Comparison of ENCODE assay signal across 10 cellular contexts in the genomic region with DNA sequence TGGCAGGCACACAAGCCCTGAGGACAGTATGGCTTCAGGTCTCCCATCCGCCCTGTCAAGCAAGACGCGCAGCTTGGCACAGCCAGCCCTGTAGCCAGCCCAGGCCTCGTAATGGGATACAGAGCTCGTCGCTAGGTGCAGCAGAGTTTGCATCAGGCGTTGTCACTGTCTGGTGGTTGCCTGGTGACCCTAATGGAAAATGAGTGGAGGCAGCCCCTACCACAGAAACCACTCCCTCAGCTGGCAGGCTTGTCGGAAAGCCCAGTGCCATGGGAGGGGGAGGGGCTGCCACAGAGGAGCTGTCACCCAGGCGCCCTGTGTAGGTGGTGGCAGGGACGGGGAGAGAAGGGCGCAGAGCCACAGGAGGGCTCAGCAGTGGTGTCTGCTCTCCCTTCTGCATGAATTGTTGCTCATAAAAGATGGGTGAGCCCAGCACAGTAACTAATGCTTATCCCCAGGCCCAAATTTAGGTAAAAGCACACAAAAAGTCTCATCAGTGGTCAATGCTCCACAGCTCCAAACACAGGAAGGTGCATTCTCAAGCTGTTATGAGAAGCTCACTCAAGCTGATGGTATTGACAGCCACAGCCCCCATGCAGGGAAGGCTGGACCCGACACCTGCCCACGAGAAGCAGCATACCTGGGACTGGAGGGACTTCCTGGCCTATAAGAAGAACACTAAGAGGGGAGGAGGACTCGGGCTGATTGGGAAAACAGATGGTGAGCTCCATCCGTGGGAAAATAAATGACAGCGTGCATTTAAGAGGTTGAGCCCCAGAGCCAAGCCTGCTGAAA.
DNase-seq lines count a peak whose midpoint lies in the region; ATAC-seq and TF ChIP-seq lines count a peak whose summit lies in the region.
"Had no signal": no experiment of that assay in that cellular context is flagged by ENCODE, and none has a peak within 500 bp of the region (broad histone marks: within the 10 kb centered on the region; RNA-seq: fewer than 3 reads in every experiment).

No MANE protein-coding gene starts in this region.

- H2BK5ac ChIP-seq in neuronal stem cell (ENCODE audit: low read length), result no peak overlapping the region

- H3K27me3 ChIP-seq in neuronal stem cell (ENCODE audit: control insufficient read depth in 3 of 3, insufficient read depth in 3 of 3, low read depth in 1 of 3, low read length in 3 of 3), result no peaks in the 10 kb centered on the region
- H3K27me3 ChIP-seq in mammary epithelial cell (ENCODE audit: insufficient read depth, low read length), result no peaks in the 10 kb centered on the region
- H3K27me3 ChIP-seq: adrenal gland, neutrophil had no signal

- intact Hi-C loops in activated T-helper 2 cell treated with anti-CD3 and anti-CD28 coated beads, Interferon-gamma antibody, Interleukin-2, Interleukin-4, amounts not matched to agents 10 μg/mL and 5 μg/mL and 100 μg/mL, durations not matched to agents 14 hours and 24 hours and 36 hours (cut with micrococcal nuclease), result loop anchor here (1.0 to 5.0 kb wide), 6 partner anchors 9 to 133 kb away; no protein-coding TSS in a partner anchor
- intact Hi-C loops in mammary epithelial cell (cut with micrococcal nuclease), result no loop called here

- DNase-seq in NCI-H69 (lab: John Stamatoyannopoulos, UW) (peak; percentile 98), neuronal stem cell (ENCODE audit: low spot score) (no peak), SKM-1 treated with dmso at 0.1 percent for 144 hours (lab: John Stamatoyannopoulos, UW; ENCODE audit: unreplicated experiment) (no peak), ureter (ENCODE audit: low spot score) (no peak), NOMO-1 (lab: John Stamatoyannopoulos, UW; ENCODE audit: unreplicated experiment in 2 of 2) (no peak), mammary epithelial cell (no peak)
- DNase-seq in activated T-helper 2 cell treated with anti-CD3 and anti-CD28 coated beads, Interferon-gamma antibody, Interleukin-2, Interleukin-4, amounts not matched to agents 10 μg/mL and 5 μg/mL and 100 μg/mL, durations not matched to agents 14 hours and 24 hours and 36 hours (ENCODE audit: low spot score), result peak; percentile 66

- in situ Hi-C loops in mammary epithelial cell (cut with MboI; ENCODE audit: low sequenced_read_pairs in 2 of 2), result no loop called here

- peaks cover 7% of the 10 kb centered on the region for H3K9me3 Mint-ChIP-seq in activated T-helper 2 cell treated with anti-CD3 and anti-CD28 coated beads, Interferon-gamma antibody, Interleukin-2, Interleukin-4, amounts not matched to agents 10 μg/mL and 5 μg/mL and 100 μg/mL, durations not matched to agents 14 hours and 24 hours and 36 hours

- no peaks in the 10 kb centered on the region for H3K27me3 Mint-ChIP-seq in activated T-helper 2 cell treated with anti-CD3 and anti-CD28 coated beads, Interferon-gamma antibody, Interleukin-2, Interleukin-4, amounts not matched to agents 10 μg/mL and 5 μg/mL and 100 μg/mL, durations not matched to agents 14 hours and 24 hours and 36 hours (ENCODE audit: low read depth)

- CTCF ChIA-PET in mammary epithelial cell (lab: Charles Lee; ENCODE audit: low non-redundant PET), result no interaction called here

- H4K20me1 ChIP-seq in mammary epithelial cell (ENCODE audit: insufficient read depth, low read length), result no peaks in the 10 kb centered on the region

- no peaks in the 10 kb centered on the region for H3K36me3 Mint-ChIP-seq in activated T-helper 2 cell treated with anti-CD3 and anti-CD28 coated beads, Interferon-gamma antibody, Interleukin-2, Interleukin-4, amounts not matched to agents 10 μg/mL and 5 μg/mL and 100 μg/mL, durations not matched to agents 14 hours and 24 hours and 36 hours (ENCODE audit: low read depth)

- peak overlapping the region; percentile 2 for H3K14ac ChIP-seq in neuronal stem cell (ENCODE audit: low read length)

- H3K4me3 Mint-ChIP-seq in activated T-helper 2 cell treated with anti-CD3 and anti-CD28 coated beads, Interferon-gamma antibody, Interleukin-2, Interleukin-4, amounts not matched to agents 10 μg/mL and 5 μg/mL and 100 μg/mL, durations not matched to agents 14 hours and 24 hours and 36 hours (ENCODE audit: low read depth), result peak overlapping the region; percentile 33

- H3K9ac ChIP-seq in neuronal stem cell (ENCODE audit: low read depth, low read length, poor library complexity) (no peak overlapping the region), mammary epithelial cell (ENCODE audit: insufficient read depth, low read length) (no peak overlapping the region)

- no peak overlapping the region for H4K8ac ChIP-seq in neuronal stem cell (ENCODE audit: low read depth, low read length)

- no peak overlapping the region for H2BK15ac ChIP-seq in neuronal stem cell (ENCODE audit: low read length)

- H3K4ac ChIP-seq in neuronal stem cell (ENCODE audit: low read length), result no peak overlapping the region

- no peak overlapping the region for H2BK12ac ChIP-seq in neuronal stem cell (ENCODE audit: low read length)

- H3K9me3 ChIP-seq in neuronal stem cell (replicated peaks in 1 of 2; ENCODE audit: control insufficient read depth in 2 of 2, insufficient read depth in 1 of 2, low read depth in 1 of 2, low read length in 2 of 2), result no peaks in the 10 kb centered on the region
- no peaks in the 10 kb centered on the region for H3K9me3 ChIP-seq in mammary epithelial cell (replicated peaks; ENCODE audit: insufficient read depth, low read length)
- H3K9me3 ChIP-seq: adrenal gland, neutrophil had no signal

- no peak overlapping the region for H2AFZ ChIP-seq in neuronal stem cell (ENCODE audit: low read length)
- H2AFZ ChIP-seq in mammary epithelial cell (ENCODE audit: low read depth, low read length), result no peak overlapping the region

- H2AK5ac ChIP-seq in neuronal stem cell (ENCODE audit: low read depth, low read length), result no peak overlapping the region

- dilution Hi-C loops in mammary epithelial cell (cut with HindIII; ENCODE audit: low sequenced_read_pairs), result no loop called here

- no peak overlapping the region for H2BK120ac ChIP-seq in neuronal stem cell (ENCODE audit: low read depth, low read length)

- no peaks in the 10 kb centered on the region for H3K79me1 ChIP-seq in neuronal stem cell (ENCODE audit: low read depth, low read length)

- H4K91ac ChIP-seq in neuronal stem cell (ENCODE audit: low read depth, low read length, poor library complexity), result no peak overlapping the region

- H3K4me1 ChIP-seq in neuronal stem cell (ENCODE audit: control insufficient read depth in 2 of 2, insufficient read depth in 1 of 2, low read depth in 1 of 2, low read length in 2 of 2) (peaks cover 15 to 25% of the 10 kb centered on the region in 2 donors), mammary epithelial cell (ENCODE audit: insufficient read depth, low read length) (no peaks in the 10 kb centered on the region)

- peak; percentile 77 for ATAC-seq in GM18909 (IDR thresholded peaks at IDR 0.05; ENCODE audit: poor library complexity, unreplicated experiment)

- peak overlapping the region; percentile 96 for H3K27ac Mint-ChIP-seq in activated T-helper 2 cell treated with anti-CD3 and anti-CD28 coated beads, Interferon-gamma antibody, Interleukin-2, Interleukin-4, amounts not matched to agents 10 μg/mL and 5 μg/mL and 100 μg/mL, durations not matched to agents 14 hours and 24 hours and 36 hours

- H3K23ac ChIP-seq in neuronal stem cell (ENCODE audit: low read depth, low read length, poor library complexity), result no peak overlapping the region

- H3K18ac ChIP-seq in neuronal stem cell (ENCODE audit: low read length), result no peak overlapping the region

- H3K4me3 ChIP-seq in neuronal stem cell (ENCODE audit: low read length in 2 of 2) (no peak overlapping the region), mammary epithelial cell (replicated peaks in 1 of 3; ENCODE audit: insufficient read depth in 1 of 3, low read depth in 2 of 3, low read length in 3 of 3) (no peak overlapping the region)
- H3K4me3 ChIP-seq: adrenal gland had no signal

- WGBS in neuronal stem cell (ENCODE audit: extremely low coverage in 2 of 2, insufficient read length in 2 of 2, insufficient replicate concordance in 1 of 2), 2 donors, result no CpG with 5 or more reads among the region's 16 CpGs
- 94% methylated on average over 13 of the region's 16 CpGs for WGBS in mammary epithelial cell (ENCODE audit: low coverage, missing lambda C conversion rate)

- no peak for TF ChIP-seq CTCF in mammary epithelial cell (conservative IDR thresholded peaks at IDR 0.05 in 1 of 2, IDR thresholded peaks at IDR 0.05 in 1 of 2; ENCODE audit: extremely low read depth in 1 of 2, insufficient read depth in 1 of 2, low read depth in 1 of 2, low read length in 2 of 2)

- H3K4me2 ChIP-seq in neuronal stem cell (ENCODE audit: insufficient read depth, low read length, poor library complexity, severe bottlenecking), result no peak overlapping the region
- no peak overlapping the region for H3K4me2 ChIP-seq in mammary epithelial cell (ENCODE audit: insufficient read depth, low read depth, low read length)

- peaks cover 43% of the 10 kb centered on the region for H3K4me1 Mint-ChIP-seq in activated T-helper 2 cell treated with anti-CD3 and anti-CD28 coated beads, Interferon-gamma antibody, Interleukin-2, Interleukin-4, amounts not matched to agents 10 μg/mL and 5 μg/mL and 100 μg/mL, durations not matched to agents 14 hours and 24 hours and 36 hours (ENCODE audit: low read depth)

- no peaks in the 10 kb centered on the region for H3K79me2 ChIP-seq in mammary epithelial cell (ENCODE audit: insufficient read depth, low read length)

- H3K36me3 ChIP-seq in neuronal stem cell (replicated peaks in 1 of 2; ENCODE audit: control insufficient read depth in 2 of 2, insufficient read depth in 2 of 2, low read length in 2 of 2) (no peaks in the 10 kb centered on the region), mammary epithelial cell (ENCODE audit: insufficient read depth, low read length) (no peaks in the 10 kb centered on the region)
- H3K36me3 ChIP-seq: adrenal gland, neutrophil had no signal

- H3K27ac ChIP-seq in neuronal stem cell (replicated peaks; ENCODE audit: low read length), result no peak overlapping the region
- H3K27ac ChIP-seq in mammary epithelial cell (ENCODE audit: insufficient read depth, low read depth, low read length), result no peak overlapping the region
- H3K27ac ChIP-seq: neutrophil had no signal

- no TSS peak for BruUV-seq in mammary epithelial cell (replicated peaks; lab: Mats Ljungman, UMichigan)

Comparison
In these comparisons a context has a peak if more than half of its experiments do, and no peak if none do; other contexts are left out.
1. DNase-seq: peak in NCI-H69 (single experiment) and activated T-helper 2 cell treated with anti-CD3 and anti-CD28 coated beads, Interferon-gamma antibody, Interleukin-2, Interleukin-4, amounts not matched to agents 10 μg/mL and 5 μg/mL and 100 μg/mL, durations not matched to agents 14 hours and 24 hours and 36 hours (single experiment); none in neuronal stem cell (single experiment), SKM-1 treated with dmso at 0.1 percent for 144 hours (single experiment), ureter (single experiment), NOMO-1 (0 of 2) and mammary epithelial cell (single experiment).